Comparison of ENCODE assay signal across 21 cellular contexts in genomic region chr17:55068862-55069771, GRCh38.
"Had no signal": no experiment of that assay in that cellular context is flagged by ENCODE, and none has a peak within 500 bp of the region (broad histone marks: within the 10 kb centered on the region; RNA-seq: fewer than 3 reads in every experiment).

No MANE protein-coding gene starts in this region.

- H3K4me1 ChIP-seq: heart left ventricle, pancreas, stomach, testis had no signal

- H3K4me1 Mint-ChIP-seq: natural killer cell had no signal

- ATAC-seq: activated T-cell treated with anti-CD3 and anti-CD28 coated beads, Interleukin-2, amount 50 U/mL, for 72 hours; esophagus mucosa; gastroesophageal sphincter; heart left ventricle; natural killer cell; pancreas; sciatic nerve; stimulated activated effector memory CD8-positive, alpha-beta T cell treated with anti-CD3 and anti-CD28 coated beads, Interleukin-12 subunit alpha, Interleukin-12 subunit beta, amount 100 ng/mL, for 72 hours had no signal

- H3K9me3 ChIP-seq: gastroesophageal sphincter, heart left ventricle, neutrophil, pancreas, stomach, testis had no signal

- H3K4me3 ChIP-seq: gastroesophageal sphincter, heart left ventricle, pancreas, stomach, testis had no signal

- DNase-seq: activated CD4-positive, CD25-positive, alpha-beta regulatory T cell treated with anti-CD3 and anti-CD28 coated beads, Interleukin-2, amount 50 U/mL, for 72 hours; activated CD8-positive, alpha-beta memory T cell treated with anti-CD3 and anti-CD28 coated beads for 24 hours; activated gamma-delta T cell; activated T-cell treated with anti-CD3 and anti-CD28 coated beads, Interleukin-2, amount 50 U/mL, for 72 hours; effector CD4-positive, alpha-beta T cell; heart left ventricle; kidney glomerular epithelial cell; mesenchymal stem cell; natural killer cell; pancreas; stimulated activated CD4-positive, alpha-beta T cell treated with anti-CD3 and anti-CD28 coated beads, Interleukin-4, amount 100 ng/mL, for 24 hours; stomach; T-helper 9 cell; testis had no signal

- H3K4me3 Mint-ChIP-seq: activated naive CD4-positive, alpha-beta T cell treated with anti-CD3 and anti-CD28 coated beads, Interleukin-2, amount 50 U/mL, for 24 hours; activated T-cell treated with anti-CD3 and anti-CD28 coated beads, Interleukin-2, amount 50 U/mL, for 72 hours; natural killer cell; stimulated activated effector memory CD8-positive, alpha-beta T cell treated with anti-CD3 and anti-CD28 coated beads, Interleukin-12 subunit alpha, Interleukin-12 subunit beta, amount 100 ng/mL, for 72 hours; type B pancreatic cell had no signal

- H3K9me3 Mint-ChIP-seq: activated naive CD4-positive, alpha-beta T cell treated with anti-CD3 and anti-CD28 coated beads, Interleukin-2, amount 50 U/mL, for 24 hours; activated T-cell treated with anti-CD3 and anti-CD28 coated beads, Interleukin-2, amount 50 U/mL, for 72 hours; natural killer cell; stimulated activated effector memory CD8-positive, alpha-beta T cell treated with anti-CD3 and anti-CD28 coated beads, Interleukin-12 subunit alpha, Interleukin-12 subunit beta, amount 100 ng/mL, for 72 hours; type B pancreatic cell had no signal

- H3K27ac Mint-ChIP-seq: activated naive CD4-positive, alpha-beta T cell treated with anti-CD3 and anti-CD28 coated beads, Interleukin-2, amount 50 U/mL, for 24 hours; activated T-cell treated with anti-CD3 and anti-CD28 coated beads, Interleukin-2, amount 50 U/mL, for 72 hours; natural killer cell; stimulated activated effector memory CD8-positive, alpha-beta T cell treated with anti-CD3 and anti-CD28 coated beads, Interleukin-12 subunit alpha, Interleukin-12 subunit beta, amount 100 ng/mL, for 72 hours; type B pancreatic cell had no signal

- H3K27ac ChIP-seq: gastroesophageal sphincter, heart left ventricle, neutrophil, pancreas, stomach, testis had no signal

- H3K27me3 ChIP-seq: gastroesophageal sphincter, heart left ventricle, neutrophil, pancreas, stomach, testis had no signal

- H3K36me3 ChIP-seq: heart left ventricle, neutrophil, pancreas, stomach had no signal

- H3K36me3 Mint-ChIP-seq: natural killer cell; stimulated activated effector memory CD8-positive, alpha-beta T cell treated with anti-CD3 and anti-CD28 coated beads, Interleukin-12 subunit alpha, Interleukin-12 subunit beta, amount 100 ng/mL, for 72 hours had no signal

- H3K27me3 Mint-ChIP-seq: activated naive CD4-positive, alpha-beta T cell treated with anti-CD3 and anti-CD28 coated beads, Interleukin-2, amount 50 U/mL, for 24 hours; type B pancreatic cell had no signal
